ENCODE assay signal across 9 cellular contexts in the genomic region with DNA sequence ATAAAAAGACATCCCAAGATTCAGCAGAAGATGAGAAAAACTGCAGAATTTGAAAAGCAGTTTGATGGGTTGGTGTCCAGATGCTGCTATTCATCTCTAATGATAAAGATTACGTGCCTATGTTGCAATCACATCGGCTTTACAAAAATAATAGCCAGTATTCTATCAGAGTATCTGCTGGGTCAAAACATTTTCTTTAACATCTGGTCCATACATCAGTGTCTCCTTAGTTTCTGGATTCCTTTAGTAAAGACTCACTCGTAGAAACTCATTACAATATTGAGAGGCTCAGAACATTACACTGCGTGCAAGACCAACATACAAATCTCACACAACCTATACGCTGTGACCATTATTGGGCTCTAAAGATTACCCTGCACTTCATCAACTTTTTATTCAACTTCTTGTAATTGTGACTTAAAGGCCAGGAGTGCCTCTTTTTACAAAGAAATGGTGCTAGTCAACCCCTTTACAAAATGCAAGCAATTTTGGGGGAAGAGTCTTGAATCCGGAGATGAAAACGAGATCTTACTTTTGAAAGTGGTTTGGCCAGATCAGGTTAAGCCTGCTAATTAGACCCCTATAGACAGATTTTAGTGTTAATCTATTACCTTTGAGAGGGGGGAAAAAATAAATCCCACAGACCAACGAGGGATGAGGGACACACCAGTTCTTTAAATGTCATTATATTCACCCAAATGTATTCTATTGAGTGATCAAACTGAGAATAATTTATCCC. TPM values are rescaled to one million over a fixed set of nuclear protein-coding genes. Genes with fewer than 3 reads are reported as not detected.
DNase-seq lines count a peak whose midpoint lies in the region; FAIRE-seq and TF ChIP-seq lines count a peak whose summit lies in the region.
"Had no signal": no experiment of that assay in that cellular context is flagged by ENCODE, and none has a peak within 500 bp of the region (broad histone marks: within the 10 kb centered on the region; RNA-seq: fewer than 3 reads in every experiment).

No MANE protein-coding gene starts in this region.

- peaks cover 20 to 71% of the 10 kb centered on the region in 2 donors for H3K36me3 Mint-ChIP-seq in CD4-positive, alpha-beta memory T cell

- peak overlapping the region; percentile 97 for H3K4me2 ChIP-seq in Loucy (ENCODE audit: low read depth, low read length, poor library complexity, severe bottlenecking)
- H3K4me2 ChIP-seq in neural cell (ENCODE audit: low read length), result peak overlapping the region; percentile 78

- H3K27me3 Mint-ChIP-seq in CD4-positive, alpha-beta memory T cell, result no peaks in the 10 kb centered on the region

- peaks cover 80% of the 10 kb centered on the region for H3K79me2 ChIP-seq in Loucy (ENCODE audit: insufficient read depth, low read length)
- peaks cover 73% of the 10 kb centered on the region for H3K79me2 ChIP-seq in neural cell (replicated peaks; ENCODE audit: insufficient read depth, low read length)

- intact Hi-C loops in CD4-positive, alpha-beta memory T cell (cut with micrococcal nuclease), result loop anchor here (2.0 to 10.0 kb wide), 5 partner anchors 20 to 1092 kb away; a partner anchor contains a TSS

- H3K27ac Mint-ChIP-seq in CD4-positive, alpha-beta memory T cell, result peak overlapping the region; percentile 100

- peaks cover 78% of the 10 kb centered on the region for H4K20me1 ChIP-seq in Loucy (ENCODE audit: insufficient read depth, low read length, poor library complexity, severe bottlenecking)
- peaks cover 65% of the 10 kb centered on the region for H4K20me1 ChIP-seq in neural cell (ENCODE audit: insufficient read depth)

- TF ChIP-seq CTCF in Loucy (conservative IDR thresholded peaks at IDR 0.05; ENCODE audit: low read length), result no peak
- no peak for TF ChIP-seq CTCF in coronary artery (IDR thresholded peaks at IDR 0.05)
- no peak for TF ChIP-seq CTCF in neural cell (IDR thresholded peaks at IDR 0.05; ENCODE audit: poor library complexity, severe bottlenecking)

- POLR2A ChIA-PET in CD4-positive, alpha-beta memory T cell (lab: Charles Lee; ENCODE audit: partially characterized antibody), result interaction anchor here (1.0 to 4.0 kb wide), 6 partner anchors 8 to 849 kb away, joined by 3 to 95 read pairs (median 32); a partner anchor contains a TSS

- H3K4me1 ChIP-seq in CD4-positive, alpha-beta memory T cell (ENCODE audit: insufficient read depth, low read length), result peaks cover 62% of the 10 kb centered on the region
- H3K4me1 ChIP-seq in Loucy (ENCODE audit: insufficient read depth, low read length, poor library complexity, severe bottlenecking), result peaks cover 39% of the 10 kb centered on the region

- H3K9me2 ChIP-seq in Loucy (replicated peaks; ENCODE audit: low read depth, low read length) (no peaks in the 10 kb centered on the region), neural cell (ENCODE audit: insufficient read depth, low read length) (no peaks in the 10 kb centered on the region)

- peak overlapping the region; percentile 100 for H3K9ac ChIP-seq in Loucy (ENCODE audit: low read depth, low read length, poor library complexity, severe bottlenecking)
- peak overlapping the region; percentile 100 for H3K9ac ChIP-seq in neural cell (ENCODE audit: low read length)

- no peak for TF ChIP-seq POLR2A in GM12892 (IDR thresholded peaks at IDR 0.05; ENCODE audit: low read depth, low read length)

- CTCF ChIA-PET in CD4-positive, alpha-beta memory T cell (lab: Charles Lee; ENCODE audit: partially characterized antibody), result interaction anchor here (1.0 to 1.3 kb wide), 2 partner anchors 8 to 9 kb away, joined by 6 to 9 read pairs; no protein-coding TSS in a partner anchor

- peak overlapping the region; percentile 98 for H3K4me3 ChIP-seq in CD4-positive, alpha-beta memory T cell (ENCODE audit: low read length in 2 of 2)
- H3K4me3 ChIP-seq in Loucy (ENCODE audit: low read length, poor library complexity, severe bottlenecking), result peak overlapping the region; percentile 90
- peak overlapping the region; percentile 88 for H3K4me3 ChIP-seq in coronary artery
- peak overlapping the region; percentile 77 for H3K4me3 ChIP-seq in neural cell (ENCODE audit: low read length)

- no peak for DNase-seq in CD4-positive, alpha-beta memory T cell
- no peak for DNase-seq in coronary artery (ENCODE audit: low spot score)
- no peak for DNase-seq in GM12892 (ENCODE audit: insufficient read length)
- no peak for DNase-seq in kidney tubule cell (ENCODE audit: low spot score)
- DNase-seq in NOMO-1 treated with dmso at 0.1 percent for 144 hours (lab: John Stamatoyannopoulos, UW; ENCODE audit: unreplicated experiment), result no peak
- no peak for DNase-seq in AG08395 (ENCODE audit: low spot score)

- no peaks in the 10 kb centered on the region for H3K27me3 ChIP-seq in CD4-positive, alpha-beta memory T cell (ENCODE audit: insufficient read depth, low read length)
- H3K27me3 ChIP-seq in Loucy (ENCODE audit: insufficient read depth, low read length, poor library complexity, severe bottlenecking) (peaks cover 15% of the 10 kb centered on the region), neural cell (ENCODE audit: insufficient read depth, low read depth, low read length) (no peaks in the 10 kb centered on the region)

- no peaks in the 10 kb centered on the region for H3F3A ChIP-seq in Loucy (ENCODE audit: low read depth)
- no peaks in the 10 kb centered on the region for H3F3A ChIP-seq in neural cell (ENCODE audit: insufficient read depth, low read length, poor library complexity, severe bottlenecking)

- H3K27ac ChIP-seq in CD4-positive, alpha-beta memory T cell (ENCODE audit: low read depth, low read length), result peak overlapping the region; percentile 99
- peak overlapping the region; percentile 29 to 99 for H3K27ac ChIP-seq in coronary artery
- H3K27ac ChIP-seq in neural cell (ENCODE audit: low read length), result peak overlapping the region; percentile 17

- H3K9me3 ChIP-seq in CD4-positive, alpha-beta memory T cell (ENCODE audit: control insufficient read depth in 1 of 2, low read length in 2 of 2), result no peaks in the 10 kb centered on the region
- H3K9me3 ChIP-seq in Loucy (ENCODE audit: insufficient read depth, low read depth, low read length), result no peaks in the 10 kb centered on the region
- no peaks in the 10 kb centered on the region for H3K9me3 ChIP-seq in neural cell (ENCODE audit: low read length)

- no peaks in the 10 kb centered on the region for H3K36me3 ChIP-seq in CD4-positive, alpha-beta memory T cell (ENCODE audit: insufficient read depth, low read length)
- H3K36me3 ChIP-seq in Loucy (ENCODE audit: insufficient read depth, low read length) (peaks cover 43% of the 10 kb centered on the region), neural cell (ENCODE audit: insufficient read depth, low read length) (no peaks in the 10 kb centered on the region)

- H2AFZ ChIP-seq in Loucy (ENCODE audit: low read length) (no peak overlapping the region), neural cell (ENCODE audit: low read depth, low read length) (no peak overlapping the region)

- no peak for TF ChIP-seq EP300 in neural cell (conservative IDR thresholded peaks at IDR 0.05; ENCODE audit: poor library complexity, severe bottlenecking)

- peaks cover 48 to 83% (median 58%) of the 10 kb centered on the region in 4 donors for H3K4me1 Mint-ChIP-seq in CD4-positive, alpha-beta memory T cell

- TF ChIP-seq RAD21 in neural cell (conservative IDR thresholded peaks at IDR 0.05), result no peak

- peak overlapping the region; percentile 98 to 100 (median 100) for H3K4me3 Mint-ChIP-seq in CD4-positive, alpha-beta memory T cell

- no peak for FAIRE-seq in GM12892 (lab: Jason Lieb, UNC)
- FAIRE-seq: colon had no signal

- peaks cover 0 to 3% (median 0%) of the 10 kb centered on the region in 8 donors for H3K9me3 Mint-ChIP-seq in CD4-positive, alpha-beta memory T cell

TF ChIP-seq in neural cell, 6 proteins besides CTCF, POLR2A, EP300 and RAD21:
- TF ChIP-seq SMC3 (conservative IDR thresholded peaks at IDR 0.05; ENCODE audit: poor library complexity) (no peak), MXI1 (conservative IDR thresholded peaks at IDR 0.05; ENCODE audit: poor library complexity, severe bottlenecking) (no peak), POLR2AphosphoS5 (IDR thresholded peaks at IDR 0.05) (no peak), EZH2 (IDR thresholded peaks at IDR 0.05; ENCODE audit: borderline replicate concordance, insufficient read depth, low read length, poor library complexity, severe bottlenecking) (no peak), TAF1 (IDR thresholded peaks at IDR 0.05; ENCODE audit: low read depth) (no peak)
- TF ChIP-seq, protein P1, sequence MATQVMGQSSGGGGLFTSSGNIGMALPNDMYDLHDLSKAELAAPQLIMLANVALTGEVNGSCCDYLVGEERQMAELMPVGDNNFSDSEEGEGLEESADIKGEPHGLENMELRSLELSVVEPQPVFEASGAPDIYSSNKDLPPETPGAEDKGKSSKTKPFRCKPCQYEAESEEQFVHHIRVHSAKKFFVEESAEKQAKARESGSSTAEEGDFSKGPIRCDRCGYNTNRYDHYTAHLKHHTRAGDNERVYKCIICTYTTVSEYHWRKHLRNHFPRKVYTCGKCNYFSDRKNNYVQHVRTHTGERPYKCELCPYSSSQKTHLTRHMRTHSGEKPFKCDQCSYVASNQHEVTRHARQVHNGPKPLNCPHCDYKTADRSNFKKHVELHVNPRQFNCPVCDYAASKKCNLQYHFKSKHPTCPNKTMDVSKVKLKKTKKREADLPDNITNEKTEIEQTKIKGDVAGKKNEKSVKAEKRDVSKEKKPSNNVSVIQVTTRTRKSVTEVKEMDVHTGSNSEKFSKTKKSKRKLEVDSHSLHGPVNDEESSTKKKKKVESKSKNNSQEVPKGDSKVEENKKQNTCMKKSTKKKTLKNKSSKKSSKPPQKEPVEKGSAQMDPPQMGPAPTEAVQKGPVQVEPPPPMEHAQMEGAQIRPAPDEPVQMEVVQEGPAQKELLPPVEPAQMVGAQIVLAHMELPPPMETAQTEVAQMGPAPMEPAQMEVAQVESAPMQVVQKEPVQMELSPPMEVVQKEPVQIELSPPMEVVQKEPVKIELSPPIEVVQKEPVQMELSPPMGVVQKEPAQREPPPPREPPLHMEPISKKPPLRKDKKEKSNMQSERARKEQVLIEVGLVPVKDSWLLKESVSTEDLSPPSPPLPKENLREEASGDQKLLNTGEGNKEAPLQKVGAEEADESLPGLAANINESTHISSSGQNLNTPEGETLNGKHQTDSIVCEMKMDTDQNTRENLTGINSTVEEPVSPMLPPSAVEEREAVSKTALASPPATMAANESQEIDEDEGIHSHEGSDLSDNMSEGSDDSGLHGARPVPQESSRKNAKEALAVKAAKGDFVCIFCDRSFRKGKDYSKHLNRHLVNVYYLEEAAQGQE (IDR thresholded peaks at IDR 0.05; ENCODE audit: borderline replicate concordance), result no peak

RNA-seq across cellular contexts. Expression of a gene that starts 2.9 kb away (rescaled TPM):
- total RNA-seq in CD4-positive, alpha-beta memory T cell, result 100 to 1,000 TPM; 179 to 181 TPM
- polyA plus RNA-seq in CD4-positive, alpha-beta memory T cell, result 100 to 1,000 TPM; 121 to 178 TPM
- polyA plus RNA-seq in neural cell, result 637 and 780 TPM in 2 replicates
- polyA minus RNA-seq in neural cell, result 407 and 468 TPM in 2 replicates
- polyA plus RNA-seq in GM12892 (2012; ENCODE audit: missing spikeins), result 166 TPM

Comparison
In these comparisons a context has a peak if more than half of its experiments do, and no peak if none do; other contexts are left out.
1. H3K27ac ChIP-seq: peak in every context shown above with its lines; median percentile 99 in CD4-positive, alpha-beta memory T cell; 64 in coronary artery; 17 in neural cell.